ENCODE assay signal across 19 cellular contexts in the genomic region with DNA sequence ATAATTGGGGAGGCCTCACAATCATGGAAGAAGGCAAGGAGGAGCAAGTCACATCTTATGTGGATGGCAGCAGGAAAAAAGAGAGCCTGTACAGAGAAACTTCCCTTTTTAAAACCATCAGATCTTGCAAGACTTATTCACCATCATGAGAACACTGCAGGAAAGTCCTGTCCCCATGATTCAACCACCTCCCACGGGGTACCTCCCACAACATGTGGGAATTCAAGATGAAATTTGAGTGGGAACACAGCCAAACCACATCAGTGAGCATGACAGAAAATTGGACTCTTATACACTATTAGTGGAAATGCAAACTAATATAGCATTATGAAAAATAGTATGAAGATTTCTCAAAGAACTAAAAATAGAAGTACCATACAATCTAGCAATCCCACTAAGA.
A peak's percentile ranks its signal among the peaks of the same experiment; 100 is the strongest.
DNase-seq lines count a peak whose midpoint lies in the region; ATAC-seq and TF ChIP-seq lines count a peak whose summit lies in the region.
"Had no signal": no experiment of that assay in that cellular context is flagged by ENCODE, and none has a peak within 500 bp of the region (broad histone marks: within the 10 kb centered on the region; RNA-seq: fewer than 3 reads in every experiment).

No MANE protein-coding gene starts in this region.

- H3K4me2 ChIP-seq in osteoblast (ENCODE audit: insufficient read depth, low read length) = peak overlapping the region; percentile 0

- H3K27ac Mint-ChIP-seq in activated CD4-positive, alpha-beta memory T cell treated with anti-CD3 and anti-CD28 coated beads, Interleukin-2, amount 10 ng/mL, durations not matched to agents 7 days and 5 days = no peak overlapping the region
- no peak overlapping the region for H3K27ac Mint-ChIP-seq in activated CD4-positive, alpha-beta T cell treated with anti-CD3 and anti-CD28 coated beads, Interleukin-2, amount 10 ng/mL, durations not matched to agents 7 days and 5 days
- H3K27ac Mint-ChIP-seq: activated CD4-positive, alpha-beta memory T cell treated with anti-CD3 and anti-CD28 coated beads for 36 hours; activated T-helper 1 cell treated with anti-CD3 and anti-CD28 coated beads, Interleukin-12 subunit alpha, Interleukin-12 subunit beta, Interleukin-2, Interleukin-4 antibody, amounts not matched to agents 30 ng/mL and 10 ng/mL and 1 ng/mL, durations not matched to agents 14 hours and 24 hours and 36 hours; stimulated activated effector memory CD8-positive, alpha-beta T cell treated with anti-CD3 and anti-CD28 coated beads, Interleukin-12 subunit alpha, Interleukin-12 subunit beta, amount 100 ng/mL, for 72 hours had no signal

- no peaks in the 10 kb centered on the region for H3K27me3 Mint-ChIP-seq in activated CD4-positive, alpha-beta memory T cell treated with anti-CD3 and anti-CD28 coated beads, Interleukin-2, amount 10 ng/mL, durations not matched to agents 7 days and 5 days
- no peaks in the 10 kb centered on the region for H3K27me3 Mint-ChIP-seq in activated CD4-positive, alpha-beta T cell treated with anti-CD3 and anti-CD28 coated beads, Interleukin-2, amount 10 ng/mL, durations not matched to agents 7 days and 5 days
- H3K27me3 Mint-ChIP-seq: activated CD4-positive, alpha-beta memory T cell treated with anti-CD3 and anti-CD28 coated beads for 36 hours; naive B cell had no signal

- TF ChIP-seq CTCF in osteoblast (IDR thresholded peaks at IDR 0.05; ENCODE audit: extremely low read depth, low read depth, low read length) = no peak

- no peak overlapping the region for H3K4me3 Mint-ChIP-seq in activated CD4-positive, alpha-beta memory T cell treated with anti-CD3 and anti-CD28 coated beads, Interleukin-2, amount 10 ng/mL, durations not matched to agents 7 days and 5 days
- no peak overlapping the region for H3K4me3 Mint-ChIP-seq in activated CD4-positive, alpha-beta T cell treated with anti-CD3 and anti-CD28 coated beads, Interleukin-2, amount 10 ng/mL, durations not matched to agents 7 days and 5 days
- H3K4me3 Mint-ChIP-seq: activated CD4-positive, alpha-beta memory T cell treated with anti-CD3 and anti-CD28 coated beads for 36 hours; activated T-helper 1 cell treated with anti-CD3 and anti-CD28 coated beads, Interleukin-12 subunit alpha, Interleukin-12 subunit beta, Interleukin-2, Interleukin-4 antibody, amounts not matched to agents 30 ng/mL and 10 ng/mL and 1 ng/mL, durations not matched to agents 14 hours and 24 hours and 36 hours; naive B cell; stimulated activated effector memory CD8-positive, alpha-beta T cell treated with anti-CD3 and anti-CD28 coated beads, Interleukin-12 subunit alpha, Interleukin-12 subunit beta, amount 100 ng/mL, for 72 hours had no signal

- POLR2A ChIA-PET in activated CD4-positive, alpha-beta memory T cell treated with anti-CD3 and anti-CD28 coated beads, Interleukin-2, amount 10 ng/mL, durations not matched to agents 7 days and 5 days (lab: Charles Lee) = no interaction called here
- POLR2A ChIA-PET in activated CD4-positive, alpha-beta T cell treated with anti-CD3 and anti-CD28 coated beads, Interleukin-2, amount 10 ng/mL, durations not matched to agents 7 days and 5 days (lab: Charles Lee) = no interaction called here

- no peaks in the 10 kb centered on the region for H3K4me1 Mint-ChIP-seq in activated CD4-positive, alpha-beta memory T cell treated with anti-CD3 and anti-CD28 coated beads, Interleukin-2, amount 10 ng/mL, durations not matched to agents 7 days and 5 days
- H3K4me1 Mint-ChIP-seq in activated CD4-positive, alpha-beta T cell treated with anti-CD3 and anti-CD28 coated beads, Interleukin-2, amount 10 ng/mL, durations not matched to agents 7 days and 5 days = no peaks in the 10 kb centered on the region
- H3K4me1 Mint-ChIP-seq: naive B cell; stimulated activated effector memory CD8-positive, alpha-beta T cell treated with anti-CD3 and anti-CD28 coated beads, Interleukin-12 subunit alpha, Interleukin-12 subunit beta, amount 100 ng/mL, for 72 hours had no signal

- ATAC-seq in HG02973 (IDR thresholded peaks at IDR 0.05; ENCODE audit: unreplicated experiment) = no peak
- ATAC-seq: heart left ventricle; left lobe of liver; right cardiac atrium; stimulated activated effector memory CD8-positive, alpha-beta T cell treated with anti-CD3 and anti-CD28 coated beads, Interleukin-12 subunit alpha, Interleukin-12 subunit beta, amount 100 ng/mL, for 72 hours had no signal

- no peak overlapping the region for H3K4me3 ChIP-seq in SK-N-MC
- H3K4me3 ChIP-seq in osteoblast (ENCODE audit: insufficient read depth, low read length) = no peak overlapping the region
- H3K4me3 ChIP-seq: heart left ventricle had no signal

- peak; percentile 32 for DNase-seq in GM04504 (ENCODE audit: low read depth)
- peak; percentile 30 for DNase-seq in SK-N-MC (ENCODE audit: low read depth, low spot score)
- peak; percentile 75 for DNase-seq in fibroblast of gingiva (ENCODE audit: low read depth)
- DNase-seq in osteoblast (ENCODE audit: insufficient read length, low spot score, missing footprints) = no peak
- DNase-seq in activated CD4-positive, alpha-beta memory T cell treated with anti-CD3 and anti-CD28 coated beads, Interleukin-2, amount 10 ng/mL, durations not matched to agents 7 days and 5 days = no peak
- DNase-seq in midbrain (lab: John Stamatoyannopoulos, UW) = no peak
- DNase-seq in activated CD4-positive, alpha-beta T cell treated with anti-CD3 and anti-CD28 coated beads, Interleukin-2, amount 10 ng/mL, durations not matched to agents 7 days and 5 days = no peak
- DNase-seq: activated CD4-positive, alpha-beta memory T cell treated with anti-CD3 and anti-CD28 coated beads for 36 hours; C1 segment of cervical spinal cord; heart left ventricle; naive B cell; NCI-H2029 treated with DMSO at 0.1 percent for 48 hours; NCI-H748 treated with DMSO at 0.1 percent for 48 hours; right cardiac atrium; stimulated activated CD4-positive, alpha-beta T cell treated with anti-CD3 and anti-CD28 coated beads, Interleukin-4, amount 100 ng/mL, for 4 hours had no signal

- H2AFZ ChIP-seq in osteoblast (ENCODE audit: low read length) = no peak overlapping the region

- H3K4me1 ChIP-seq in osteoblast (ENCODE audit: insufficient read depth, low read length) = peaks cover 5% of the 10 kb centered on the region
- H3K4me1 ChIP-seq: heart left ventricle had no signal

- H3K9me3 ChIP-seq in SK-N-MC (ENCODE audit: low read depth, low read length) = no peaks in the 10 kb centered on the region
- no peaks in the 10 kb centered on the region for H3K9me3 ChIP-seq in osteoblast (ENCODE audit: low read depth, low read length)
- H3K9me3 ChIP-seq: heart left ventricle had no signal

- no peaks in the 10 kb centered on the region for H3K79me2 ChIP-seq in osteoblast (ENCODE audit: insufficient read depth, low read length)

- H3K36me3 ChIP-seq in SK-N-MC (ENCODE audit: insufficient read depth, low read length) (no peaks in the 10 kb centered on the region), osteoblast (ENCODE audit: insufficient read depth, low read length) (no peaks in the 10 kb centered on the region)
- H3K36me3 ChIP-seq: heart left ventricle had no signal

- H3K36me3 Mint-ChIP-seq in activated CD4-positive, alpha-beta memory T cell treated with anti-CD3 and anti-CD28 coated beads, Interleukin-2, amount 10 ng/mL, durations not matched to agents 7 days and 5 days (ENCODE audit: low read depth) = no peaks in the 10 kb centered on the region
- no peaks in the 10 kb centered on the region for H3K36me3 Mint-ChIP-seq in activated CD4-positive, alpha-beta T cell treated with anti-CD3 and anti-CD28 coated beads, Interleukin-2, amount 10 ng/mL, durations not matched to agents 7 days and 5 days (ENCODE audit: low read depth)
- H3K36me3 Mint-ChIP-seq: activated CD4-positive, alpha-beta memory T cell treated with anti-CD3 and anti-CD28 coated beads for 36 hours; naive B cell; stimulated activated effector memory CD8-positive, alpha-beta T cell treated with anti-CD3 and anti-CD28 coated beads, Interleukin-12 subunit alpha, Interleukin-12 subunit beta, amount 100 ng/mL, for 72 hours had no signal

- no peak overlapping the region for H3K9ac ChIP-seq in SK-N-MC (ENCODE audit: insufficient read length)

- H3K27ac ChIP-seq in SK-N-MC (no peak overlapping the region), osteoblast (ENCODE audit: low read depth, low read length) (no peak overlapping the region)
- H3K27ac ChIP-seq: heart left ventricle had no signal

- H3K9me3 Mint-ChIP-seq in activated CD4-positive, alpha-beta memory T cell treated with anti-CD3 and anti-CD28 coated beads, Interleukin-2, amount 10 ng/mL, durations not matched to agents 7 days and 5 days = peaks cover 3% of the 10 kb centered on the region
- H3K9me3 Mint-ChIP-seq in activated CD4-positive, alpha-beta T cell treated with anti-CD3 and anti-CD28 coated beads, Interleukin-2, amount 10 ng/mL, durations not matched to agents 7 days and 5 days = no peaks in the 10 kb centered on the region
- H3K9me3 Mint-ChIP-seq: activated T-helper 1 cell treated with anti-CD3 and anti-CD28 coated beads, Interleukin-12 subunit alpha, Interleukin-12 subunit beta, Interleukin-2, Interleukin-4 antibody, amounts not matched to agents 30 ng/mL and 10 ng/mL and 1 ng/mL, durations not matched to agents 14 hours and 24 hours and 36 hours; naive B cell had no signal

- H4K20me1 ChIP-seq in osteoblast (ENCODE audit: insufficient read depth, low read length) = no peaks in the 10 kb centered on the region

- no peaks in the 10 kb centered on the region for H3K27me3 ChIP-seq in osteoblast (ENCODE audit: insufficient read depth, low read length)
- H3K27me3 ChIP-seq: heart left ventricle had no signal

- CTCF ChIA-PET in activated CD4-positive, alpha-beta memory T cell treated with anti-CD3 and anti-CD28 coated beads, Interleukin-2, amount 10 ng/mL, durations not matched to agents 7 days and 5 days (lab: Charles Lee) = no interaction called here
- CTCF ChIA-PET in activated CD4-positive, alpha-beta T cell treated with anti-CD3 and anti-CD28 coated beads, Interleukin-2, amount 10 ng/mL, durations not matched to agents 7 days and 5 days (lab: Charles Lee) = no interaction called here

Comparison
In these comparisons a context has a peak if more than half of its experiments do, and no peak if none do; other contexts are left out.
1. DNase-seq: peak in GM04504 (single experiment), SK-N-MC (single experiment) and fibroblast of gingiva (single experiment); none in osteoblast (single experiment), activated CD4-positive, alpha-beta memory T cell treated with anti-CD3 and anti-CD28 coated beads, Interleukin-2, amount 10 ng/mL, durations not matched to agents 7 days and 5 days (single experiment), midbrain (single experiment) and activated CD4-positive, alpha-beta T cell treated with anti-CD3 and anti-CD28 coated beads, Interleukin-2, amount 10 ng/mL, durations not matched to agents 7 days and 5 days (single experiment).